ENCODE assay signal across 8 cellular contexts in genomic region chr2:157876066-157876770, GRCh38. TPM values are rescaled to one million over a fixed set of nuclear protein-coding genes. Genes with fewer than 3 reads are reported as not detected.
DNase-seq lines count a peak whose midpoint lies in the region; ATAC-seq and TF ChIP-seq lines count a peak whose summit lies in the region.

Gene ACVR1 (minus strand): TSS chr2:157876330. CDS start chr2:157799493, 76,837 bp downstream.

- H3K27me3 Mint-ChIP-seq in activated T-helper 2 cell treated with anti-CD3 and anti-CD28 coated beads, Interferon-gamma antibody, Interleukin-2, Interleukin-4, amounts not matched to agents 10 μg/mL and 5 μg/mL and 100 μg/mL, durations not matched to agents 14 hours and 24 hours and 36 hours (ENCODE audit: low read depth) = no peaks in the 10 kb centered on the region
- no peaks in the 10 kb centered on the region for H3K27me3 Mint-ChIP-seq in naive thymus-derived CD4-positive, alpha-beta T cell
- no peaks in the 10 kb centered on the region for H3K27me3 Mint-ChIP-seq in stimulated activated memory B cell treated with anti-CD40 and anti-IgM and Interleukin-4, amounts not matched to agents 10 μg/mL and 1 μg/mL and 100 μg/mL, for 72 hours

- peak; percentile 85 for ATAC-seq in GM21825 (IDR thresholded peaks at IDR 0.05; ENCODE audit: unreplicated experiment)
- peak; percentile 86 for ATAC-seq in naive thymus-derived CD4-positive, alpha-beta T cell
- ATAC-seq in stimulated activated memory B cell treated with anti-CD40 and anti-IgM and Interleukin-4, amounts not matched to agents 10 μg/mL and 1 μg/mL and 100 μg/mL, for 72 hours = peak; percentile 90

- peak; percentile 27; the same call in 1 of the 2 replicates for TF ChIP-seq CTCF in RWPE1 (conservative IDR thresholded peaks at IDR 0.05; ENCODE audit: low read depth)
- no peak for TF ChIP-seq CTCF in fibroblast of mammary gland (conservative IDR thresholded peaks at IDR 0.05; ENCODE audit: control insufficient read depth, insufficient read depth, low read depth, low read length)

- H3K4me3 Mint-ChIP-seq in activated T-helper 2 cell treated with anti-CD3 and anti-CD28 coated beads, Interferon-gamma antibody, Interleukin-2, Interleukin-4, amounts not matched to agents 10 μg/mL and 5 μg/mL and 100 μg/mL, durations not matched to agents 14 hours and 24 hours and 36 hours (ENCODE audit: low read depth) = peak within 1 kb of the TSS; percentile 85
- peak within 1 kb of the TSS; percentile 90 to 98 (median 96) for H3K4me3 Mint-ChIP-seq in naive thymus-derived CD4-positive, alpha-beta T cell
- H3K4me3 Mint-ChIP-seq in stimulated activated memory B cell treated with anti-CD40 and anti-IgM and Interleukin-4, amounts not matched to agents 10 μg/mL and 1 μg/mL and 100 μg/mL, for 72 hours = peak within 1 kb of the TSS; percentile 87

- H3K27ac ChIP-seq in KOPT-K1 (ENCODE audit: low read depth, low read length, poor library complexity, severe bottlenecking) = peak within 1 kb of the TSS; percentile 48
- peak within 1 kb of the TSS; percentile 91 for H3K27ac ChIP-seq in RWPE1
- H3K27ac ChIP-seq in naive thymus-derived CD4-positive, alpha-beta T cell (ENCODE audit: low read depth, low read length) = peak within 1 kb of the TSS; percentile 77

- CTCF ChIA-PET in RWPE1 (lab: Yijun Ruan, JAX) = interaction anchor here (0.6 to 1.5 kb wide), 7 partner anchors 11 to 1335 kb away, joined by 3 to 4 read pairs (median 3); no protein-coding TSS in a partner anchor
- CTCF ChIA-PET in naive thymus-derived CD4-positive, alpha-beta T cell (lab: Charles Lee) = interaction anchor here (0.5 to 2.4 kb wide), 8 partner anchors 8 to 423 kb away, joined by 3 to 12 read pairs (median 6); no protein-coding TSS in a partner anchor

- H3K9me3 Mint-ChIP-seq in activated T-helper 2 cell treated with anti-CD3 and anti-CD28 coated beads, Interferon-gamma antibody, Interleukin-2, Interleukin-4, amounts not matched to agents 10 μg/mL and 5 μg/mL and 100 μg/mL, durations not matched to agents 14 hours and 24 hours and 36 hours = no peaks in the 10 kb centered on the region
- H3K9me3 Mint-ChIP-seq in naive thymus-derived CD4-positive, alpha-beta T cell = no peaks in the 10 kb centered on the region
- no peaks in the 10 kb centered on the region for H3K9me3 Mint-ChIP-seq in stimulated activated memory B cell treated with anti-CD40 and anti-IgM and Interleukin-4, amounts not matched to agents 10 μg/mL and 1 μg/mL and 100 μg/mL, for 72 hours

- POLR2A ChIA-PET in RWPE1 (lab: Yijun Ruan, JAX; ENCODE audit: low non-redundant PET) = interaction anchor here (1.0 to 1.1 kb wide), 2 partner anchors 22 to 38 kb away, joined by 3 read pairs; no protein-coding TSS in a partner anchor
- POLR2A ChIA-PET in naive thymus-derived CD4-positive, alpha-beta T cell (lab: Charles Lee) = interaction anchor here (0.6 to 4.0 kb wide), 10 partner anchors 9 to 464 kb away, joined by 3 to 50 read pairs (median 6); partner anchors contain the start of gene CYTIP

- H3K4me1 ChIP-seq in naive thymus-derived CD4-positive, alpha-beta T cell (ENCODE audit: control insufficient read depth in 2 of 2, insufficient read depth in 2 of 2, low read length in 2 of 2) = peaks cover 12 to 19% of the 10 kb centered on the region in 2 donors

- no peaks in the 10 kb centered on the region for H3K36me3 ChIP-seq in KOPT-K1 (ENCODE audit: insufficient read depth, low read length)
- peaks cover 0 to 3% (median 0%) of the 10 kb centered on the region in 3 experiments for H3K36me3 ChIP-seq in naive thymus-derived CD4-positive, alpha-beta T cell (ENCODE audit: control insufficient read depth in 2 of 3, insufficient read depth in 3 of 3, low read length in 3 of 3)

- H3K4me1 Mint-ChIP-seq in activated T-helper 2 cell treated with anti-CD3 and anti-CD28 coated beads, Interferon-gamma antibody, Interleukin-2, Interleukin-4, amounts not matched to agents 10 μg/mL and 5 μg/mL and 100 μg/mL, durations not matched to agents 14 hours and 24 hours and 36 hours (ENCODE audit: low read depth) = peaks cover 62% of the 10 kb centered on the region
- H3K4me1 Mint-ChIP-seq in naive thymus-derived CD4-positive, alpha-beta T cell = peaks cover 24 to 63% (median 53%) of the 10 kb centered on the region in 7 donors
- peaks cover 35% of the 10 kb centered on the region for H3K4me1 Mint-ChIP-seq in stimulated activated memory B cell treated with anti-CD40 and anti-IgM and Interleukin-4, amounts not matched to agents 10 μg/mL and 1 μg/mL and 100 μg/mL, for 72 hours

- peaks cover 21% of the 10 kb centered on the region for H3K36me3 Mint-ChIP-seq in activated T-helper 2 cell treated with anti-CD3 and anti-CD28 coated beads, Interferon-gamma antibody, Interleukin-2, Interleukin-4, amounts not matched to agents 10 μg/mL and 5 μg/mL and 100 μg/mL, durations not matched to agents 14 hours and 24 hours and 36 hours (ENCODE audit: low read depth)
- H3K36me3 Mint-ChIP-seq in naive thymus-derived CD4-positive, alpha-beta T cell = peaks cover 0 to 25% (median 0%) of the 10 kb centered on the region in 5 donors
- H3K36me3 Mint-ChIP-seq in stimulated activated memory B cell treated with anti-CD40 and anti-IgM and Interleukin-4, amounts not matched to agents 10 μg/mL and 1 μg/mL and 100 μg/mL, for 72 hours = no peaks in the 10 kb centered on the region

- DNase-seq in DMS79 treated with DMSO at 0.1 percent for 48 hours (lab: John Stamatoyannopoulos, UW) (peak; percentile 93), RWPE1 (ENCODE audit: low spot score) (peak; percentile 85), fibroblast of mammary gland (ENCODE audit: low read depth) (peak; percentile 97)
- DNase-seq in activated T-helper 2 cell treated with anti-CD3 and anti-CD28 coated beads, Interferon-gamma antibody, Interleukin-2, Interleukin-4, amounts not matched to agents 10 μg/mL and 5 μg/mL and 100 μg/mL, durations not matched to agents 14 hours and 24 hours and 36 hours (ENCODE audit: low spot score) = peak; percentile 83
- peak; percentile 68 to 85 (median 75) for DNase-seq in naive thymus-derived CD4-positive, alpha-beta T cell

- peak within 1 kb of the TSS; percentile 86 for H3K27ac Mint-ChIP-seq in activated T-helper 2 cell treated with anti-CD3 and anti-CD28 coated beads, Interferon-gamma antibody, Interleukin-2, Interleukin-4, amounts not matched to agents 10 μg/mL and 5 μg/mL and 100 μg/mL, durations not matched to agents 14 hours and 24 hours and 36 hours
- H3K27ac Mint-ChIP-seq in naive thymus-derived CD4-positive, alpha-beta T cell = peak within 1 kb of the TSS; percentile 83 to 96 (median 90)
- H3K27ac Mint-ChIP-seq in stimulated activated memory B cell treated with anti-CD40 and anti-IgM and Interleukin-4, amounts not matched to agents 10 μg/mL and 1 μg/mL and 100 μg/mL, for 72 hours = peak within 1 kb of the TSS; percentile 78

- intact Hi-C loops in activated T-helper 2 cell treated with anti-CD3 and anti-CD28 coated beads, Interferon-gamma antibody, Interleukin-2, Interleukin-4, amounts not matched to agents 10 μg/mL and 5 μg/mL and 100 μg/mL, durations not matched to agents 14 hours and 24 hours and 36 hours (cut with micrococcal nuclease) = loop anchor here (1.0 to 10.0 kb wide), 6 partner anchors 21 to 251 kb away; partner anchors contain the start of gene ACVR1C
- intact Hi-C loops in naive thymus-derived CD4-positive, alpha-beta T cell (cut with micrococcal nuclease) = loop anchor here (1.0 to 10.0 kb wide), 15 partner anchors 21 to 1543 kb away; partner anchors contain the start of genes ACVR1C (in 2 of the 2), CCDC148 (in 2 of the 2), PKP4 (in 2 of the 2) and CYTIP (in 1 of the 2)

- H3K27me3 ChIP-seq in naive thymus-derived CD4-positive, alpha-beta T cell (ENCODE audit: control insufficient read depth in 2 of 2, insufficient read depth in 2 of 2, low read length in 2 of 2) = no peaks in the 10 kb centered on the region

- peak within 1 kb of the TSS; percentile 75 for H3K4me3 ChIP-seq in fibroblast of mammary gland (ENCODE audit: control insufficient read depth, low read depth, low read length)
- peak within 1 kb of the TSS; percentile 60 for H3K4me3 ChIP-seq in naive thymus-derived CD4-positive, alpha-beta T cell (ENCODE audit: low read length)

- H3K9me3 ChIP-seq in KOPT-K1 (ENCODE audit: insufficient read depth, low read length, poor library complexity, severe bottlenecking) = no peaks in the 10 kb centered on the region
- H3K9me3 ChIP-seq in naive thymus-derived CD4-positive, alpha-beta T cell (ENCODE audit: control insufficient read depth in 2 of 3, low read length in 3 of 3) = no peaks in the 10 kb centered on the region

RNA-seq across cellular contexts. Expression of gene ACVR1, which starts in this region (rescaled TPM):
- total RNA-seq in activated T-helper 2 cell treated with anti-CD3 and anti-CD28 coated beads, Interferon-gamma antibody, Interleukin-2, Interleukin-4, amounts not matched to agents 10 μg/mL and 5 μg/mL and 100 μg/mL, durations not matched to agents 14 hours and 24 hours and 36 hours = 26.7 and 27.1 TPM in 2 replicates
- total RNA-seq in naive thymus-derived CD4-positive, alpha-beta T cell = 10 to 100 TPM; 13.3 to 42.0 (median 20.6) TPM
- polyA plus RNA-seq in naive thymus-derived CD4-positive, alpha-beta T cell = 1 to 10 TPM; 6.0 to 7.1 TPM

Comparison
In these comparisons a context has a peak if more than half of its experiments do, and no peak if none do; other contexts are left out.
1. Peak in every context shown above with its lines: DNase-seq, ATAC-seq, H3K4me3 ChIP-seq and H3K27ac ChIP-seq.